8 cellular contexts compared by ENCODE assay signal in the genomic region with DNA sequence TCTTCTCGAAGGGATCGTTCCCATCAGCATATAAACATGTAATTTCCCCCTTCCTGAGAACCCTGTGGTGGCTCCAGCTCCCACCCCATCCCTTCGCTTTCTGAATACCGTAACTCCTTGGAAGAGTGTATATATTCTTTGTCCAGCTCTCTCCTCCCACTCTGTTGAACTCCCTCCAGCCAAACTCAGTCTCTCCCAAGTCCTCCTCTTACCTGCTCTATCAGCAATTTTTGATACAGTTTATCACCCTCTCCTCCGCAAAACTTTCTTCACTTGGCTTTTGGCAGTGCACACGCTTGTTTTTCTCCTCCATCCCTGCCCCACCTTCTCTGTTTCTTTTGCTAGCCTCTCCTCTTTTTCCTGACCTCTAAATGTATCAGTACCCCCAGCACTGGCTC.
A peak's percentile ranks its signal among the peaks of the same experiment; 100 is the strongest.
DNase-seq lines count a peak whose midpoint lies in the region; ATAC-seq and TF ChIP-seq lines count a peak whose summit lies in the region.

No MANE protein-coding gene starts in this region.

- peak overlapping the region; percentile 65 for H3K4me3 ChIP-seq in AG09309 (ENCODE audit: control insufficient read depth, low read depth, low read length)
- peak overlapping the region; percentile 72 for H3K4me3 ChIP-seq in MG63
- H3K4me3 ChIP-seq in dorsolateral prefrontal cortex, result peak overlapping the region; percentile 50 to 94 (median 73)
- H3K4me3 ChIP-seq in naive thymus-derived CD4-positive, alpha-beta T cell (ENCODE audit: low read length), result peak overlapping the region; percentile 80

- intact Hi-C loops in dorsolateral prefrontal cortex (cut with DNase I), result no loop called here
- intact Hi-C loops in naive thymus-derived CD4-positive, alpha-beta T cell (cut with micrococcal nuclease), result loop anchor here (1.0 to 10.0 kb wide), 14 partner anchors 55 to 1647 kb away; partner anchors contain the start of genes SLC25A33 (in 2 of the 2), TMEM201 (in 2 of the 2), CTNNBIP1 (in 1 of the 2) and DFFA (in 1 of the 2)

- peaks cover 0 to 6% (median 0%) of the 10 kb centered on the region in 11 donors for H3K9me3 Mint-ChIP-seq in naive thymus-derived CD4-positive, alpha-beta T cell

- H3K27ac ChIP-seq in dorsolateral prefrontal cortex, result peak overlapping the region in 53 of 59 donors; percentile 38 to 95 (median 89)
- peak overlapping the region; percentile 88 for H3K27ac ChIP-seq in naive thymus-derived CD4-positive, alpha-beta T cell (ENCODE audit: low read depth, low read length)

- H3K27me3 Mint-ChIP-seq in naive thymus-derived CD4-positive, alpha-beta T cell, result peaks cover 0 to 15% (median 0%) of the 10 kb centered on the region in 5 donors

- H3K27me3 ChIP-seq in MG63 (no peaks in the 10 kb centered on the region), dorsolateral prefrontal cortex (no peaks in the 10 kb centered on the region)
- H3K27me3 ChIP-seq in naive thymus-derived CD4-positive, alpha-beta T cell (ENCODE audit: control insufficient read depth in 2 of 2, insufficient read depth in 2 of 2, low read length in 2 of 2), result no peaks in the 10 kb centered on the region

- peaks cover 28 to 42% of the 10 kb centered on the region in 2 donors for H3K4me1 ChIP-seq in naive thymus-derived CD4-positive, alpha-beta T cell (ENCODE audit: control insufficient read depth in 2 of 2, insufficient read depth in 2 of 2, low read length in 2 of 2)

- POLR2A ChIA-PET in naive thymus-derived CD4-positive, alpha-beta T cell (lab: Charles Lee), result interaction anchor here (0.7 to 1.5 kb wide), 3 partner anchors 9 to 300 kb away, joined by 3 to 4 read pairs (median 3); no protein-coding TSS in a partner anchor

- no peaks in the 10 kb centered on the region for H3K36me3 Mint-ChIP-seq in naive thymus-derived CD4-positive, alpha-beta T cell

- no peaks in the 10 kb centered on the region for H3K36me3 ChIP-seq in MG63
- no peaks in the 10 kb centered on the region for H3K36me3 ChIP-seq in naive thymus-derived CD4-positive, alpha-beta T cell (ENCODE audit: control insufficient read depth in 2 of 3, insufficient read depth in 3 of 3, low read length in 3 of 3)

- CTCF ChIA-PET in naive thymus-derived CD4-positive, alpha-beta T cell (lab: Charles Lee), result interaction anchor here (0.7 kb wide), 1 partner anchor 12 kb away, joined by 3 read pairs; no protein-coding TSS in a partner anchor

- DNase-seq in AG09309 (ENCODE audit: low read depth) (no peak), MG63 (no peak), dorsolateral prefrontal cortex (no peak), AG20443 (ENCODE audit: low spot score) (no peak), NCI-H748 (lab: John Stamatoyannopoulos, UW; ENCODE audit: unreplicated experiment) (no peak), AG08395 (ENCODE audit: low spot score) (no peak)
- DNase-seq in naive thymus-derived CD4-positive, alpha-beta T cell, result no peak

- TF ChIP-seq CTCF in AG09309 (IDR thresholded peaks at IDR 0.05; ENCODE audit: control insufficient read depth, insufficient read depth, low read depth, low read length, missing control alignments), result no peak
- no peak for TF ChIP-seq CTCF in dorsolateral prefrontal cortex (IDR thresholded peaks at IDR 0.05 in 54 of 56, conservative IDR thresholded peaks at IDR 0.05 in 2 of 56; ENCODE audit: low read depth in 1 of 56, partially characterized antibody in 56 of 56)

- H3K9me3 ChIP-seq in MG63, result no peaks in the 10 kb centered on the region
- no peaks in the 10 kb centered on the region for H3K9me3 ChIP-seq in naive thymus-derived CD4-positive, alpha-beta T cell (ENCODE audit: control insufficient read depth in 2 of 3, low read length in 3 of 3)

- peaks cover 34 to 59% (median 55%) of the 10 kb centered on the region in 7 donors for H3K4me1 Mint-ChIP-seq in naive thymus-derived CD4-positive, alpha-beta T cell

- peak overlapping the region; percentile 92 to 100 (median 98) for H3K27ac Mint-ChIP-seq in naive thymus-derived CD4-positive, alpha-beta T cell

- peak overlapping the region; percentile 80 to 100 (median 96) for H3K4me3 Mint-ChIP-seq in naive thymus-derived CD4-positive, alpha-beta T cell

- ATAC-seq in naive thymus-derived CD4-positive, alpha-beta T cell, result no peak
- ATAC-seq in GM19023 (IDR thresholded peaks at IDR 0.05; ENCODE audit: unreplicated experiment), result no peak

Comparison
In these comparisons a context has a peak if more than half of its experiments do, and no peak if none do; other contexts are left out.
1. intact Hi-C loops: an anchor here in naive thymus-derived CD4-positive, alpha-beta T cell (1.0 to 10.0 kb wide); none called in dorsolateral prefrontal cortex.